In genomic region chr19:827710-828321, GRCh38 we compare ENCODE assay signal across 1 cellular context.
TF ChIP-seq lines count a peak whose summit lies in the region.

AZU1 (plus strand) TSS chr19:827837; CDS start chr19:827847, 10 bp downstream.

TF ChIP-seq in K562, 482 proteins besides CTCF, POLR2A, EP300 and RAD21 (continued from another document):
- TF ChIP-seq PREB (CRISPR knock-in tag; IDR thresholded peaks at IDR 0.05): no peak
- peak; percentile 69; the same call in 1 of the 2 replicates for TF ChIP-seq BCOR (IDR thresholded peaks at IDR 0.05)
- TF ChIP-seq POLR2G (IDR thresholded peaks at IDR 0.05; ENCODE audit: low read depth, low read length): peak; percentile 58; the same call in 1 of the 2 replicates
- peak in 1 of 2 experiments; percentile 65; a peak in 1 of 4 replicates for TF ChIP-seq KDM1A (IDR thresholded peaks at IDR 0.05)
- TF ChIP-seq, protein P1, sequence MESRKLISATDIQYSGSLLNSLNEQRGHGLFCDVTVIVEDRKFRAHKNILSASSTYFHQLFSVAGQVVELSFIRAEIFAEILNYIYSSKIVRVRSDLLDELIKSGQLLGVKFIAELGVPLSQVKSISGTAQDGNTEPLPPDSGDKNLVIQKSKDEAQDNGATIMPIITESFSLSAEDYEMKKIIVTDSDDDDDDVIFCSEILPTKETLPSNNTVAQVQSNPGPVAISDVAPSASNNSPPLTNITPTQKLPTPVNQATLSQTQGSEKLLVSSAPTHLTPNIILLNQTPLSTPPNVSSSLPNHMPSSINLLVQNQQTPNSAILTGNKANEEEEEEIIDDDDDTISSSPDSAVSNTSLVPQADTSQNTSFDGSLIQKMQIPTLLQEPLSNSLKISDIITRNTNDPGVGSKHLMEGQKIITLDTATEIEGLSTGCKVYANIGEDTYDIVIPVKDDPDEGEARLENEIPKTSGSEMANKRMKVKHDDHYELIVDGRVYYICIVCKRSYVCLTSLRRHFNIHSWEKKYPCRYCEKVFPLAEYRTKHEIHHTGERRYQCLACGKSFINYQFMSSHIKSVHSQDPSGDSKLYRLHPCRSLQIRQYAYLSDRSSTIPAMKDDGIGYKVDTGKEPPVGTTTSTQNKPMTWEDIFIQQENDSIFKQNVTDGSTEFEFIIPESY (CRISPR knock-in tag; IDR thresholded peaks at IDR 0.05): peak; percentile 97
- no peak for TF ChIP-seq FOXJ2 (tag; IDR thresholded peaks at IDR 0.05)
